2 cellular contexts compared by ENCODE assay signal in the genomic region with DNA sequence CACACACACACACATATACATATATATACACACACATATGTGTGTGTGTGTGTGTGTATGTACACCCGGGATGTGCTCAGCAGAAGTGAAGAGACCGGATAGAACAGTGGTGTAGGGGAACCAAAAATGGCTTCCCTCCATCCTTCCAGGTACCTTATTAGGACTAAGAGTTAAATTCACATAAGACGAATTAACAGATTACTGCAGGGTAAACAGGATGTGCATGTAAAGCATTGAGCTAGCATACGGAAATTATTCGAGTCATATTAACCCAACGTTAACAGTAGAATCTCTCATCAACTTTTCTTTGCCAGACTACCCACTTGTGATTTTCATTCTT.
TF ChIP-seq lines count a peak whose summit lies in the region.

No MANE protein-coding gene starts in this region.

TF ChIP-seq in A549, 52 proteins besides CTCF, POLR2A, EP300 and RAD21:
- TF ChIP-seq NFE2L2 (conservative IDR thresholded peaks at IDR 0.05; ENCODE audit: low read length): no peak
- TF ChIP-seq BHLHE40 (IDR thresholded peaks at IDR 0.05; ENCODE audit: low read depth, low read length): no peak
- TF ChIP-seq ZNF302 (CRISPR knock-in tag; IDR thresholded peaks at IDR 0.05): no peak
- no peak for TF ChIP-seq CBX8 (IDR thresholded peaks at IDR 0.05)
- TF ChIP-seq, protein P1, sequence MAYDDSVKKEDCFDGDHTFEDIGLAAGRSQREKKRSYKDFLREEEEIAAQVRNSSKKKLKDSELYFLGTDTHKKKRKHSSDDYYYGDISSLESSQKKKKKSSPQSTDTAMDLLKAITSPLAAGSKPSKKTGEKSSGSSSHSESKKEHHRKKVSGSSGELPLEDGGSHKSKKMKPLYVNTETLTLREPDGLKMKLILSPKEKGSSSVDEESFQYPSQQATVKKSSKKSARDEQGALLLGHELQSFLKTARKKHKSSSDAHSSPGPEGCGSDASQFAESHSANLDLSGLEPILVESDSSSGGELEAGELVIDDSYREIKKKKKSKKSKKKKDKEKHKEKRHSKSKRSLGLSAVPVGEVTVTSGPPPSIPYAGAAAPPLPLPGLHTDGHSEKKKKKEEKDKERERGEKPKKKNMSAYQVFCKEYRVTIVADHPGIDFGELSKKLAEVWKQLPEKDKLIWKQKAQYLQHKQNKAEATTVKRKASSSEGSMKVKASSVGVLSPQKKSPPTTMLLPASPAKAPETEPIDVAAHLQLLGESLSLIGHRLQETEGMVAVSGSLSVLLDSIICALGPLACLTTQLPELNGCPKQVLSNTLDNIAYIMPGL (CRISPR knock-in tag; IDR thresholded peaks at IDR 0.05; ENCODE audit: borderline replicate concordance): no peak
- TF ChIP-seq NR3C1 (IDR thresholded peaks at IDR 0.05): no peak
- TF ChIP-seq E2F6 (IDR thresholded peaks at IDR 0.05; ENCODE audit: borderline replicate concordance, low read depth): no peak
- TF ChIP-seq FOSB (CRISPR knock-in tag; IDR thresholded peaks at IDR 0.05): no peak
- TF ChIP-seq RFX5 (IDR thresholded peaks at IDR 0.05): no peak

TF ChIP-seq in liver, 16 proteins besides CTCF, POLR2A, EP300 and RAD21:
- TF ChIP-seq ATF3 (IDR thresholded peaks at IDR 0.05) (no peak), RXRA (IDR thresholded peaks at IDR 0.05) (no peak), HNF4A (conservative IDR thresholded peaks at IDR 0.05) (no peak), HNF4G (IDR thresholded peaks at IDR 0.05) (no peak), NR2F2 (IDR thresholded peaks at IDR 0.05) (no peak), GABPA (IDR thresholded peaks at IDR 0.05 in 1 of 2, conservative IDR thresholded peaks at IDR 0.05 in 1 of 2) (no peak), JUND (IDR thresholded peaks at IDR 0.05) (no peak), FOXA2 (IDR thresholded peaks at IDR 0.05) (no peak), TAF1 (conservative IDR thresholded peaks at IDR 0.05) (no peak), EGR1 (IDR thresholded peaks at IDR 0.05; ENCODE audit: low read depth in 2 of 2) (no peak)
- TF ChIP-seq, protein P2, sequence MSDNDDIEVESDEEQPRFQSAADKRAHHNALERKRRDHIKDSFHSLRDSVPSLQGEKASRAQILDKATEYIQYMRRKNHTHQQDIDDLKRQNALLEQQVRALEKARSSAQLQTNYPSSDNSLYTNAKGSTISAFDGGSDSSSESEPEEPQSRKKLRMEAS (IDR thresholded peaks at IDR 0.05): no peak
- TF ChIP-seq, protein P3, sequence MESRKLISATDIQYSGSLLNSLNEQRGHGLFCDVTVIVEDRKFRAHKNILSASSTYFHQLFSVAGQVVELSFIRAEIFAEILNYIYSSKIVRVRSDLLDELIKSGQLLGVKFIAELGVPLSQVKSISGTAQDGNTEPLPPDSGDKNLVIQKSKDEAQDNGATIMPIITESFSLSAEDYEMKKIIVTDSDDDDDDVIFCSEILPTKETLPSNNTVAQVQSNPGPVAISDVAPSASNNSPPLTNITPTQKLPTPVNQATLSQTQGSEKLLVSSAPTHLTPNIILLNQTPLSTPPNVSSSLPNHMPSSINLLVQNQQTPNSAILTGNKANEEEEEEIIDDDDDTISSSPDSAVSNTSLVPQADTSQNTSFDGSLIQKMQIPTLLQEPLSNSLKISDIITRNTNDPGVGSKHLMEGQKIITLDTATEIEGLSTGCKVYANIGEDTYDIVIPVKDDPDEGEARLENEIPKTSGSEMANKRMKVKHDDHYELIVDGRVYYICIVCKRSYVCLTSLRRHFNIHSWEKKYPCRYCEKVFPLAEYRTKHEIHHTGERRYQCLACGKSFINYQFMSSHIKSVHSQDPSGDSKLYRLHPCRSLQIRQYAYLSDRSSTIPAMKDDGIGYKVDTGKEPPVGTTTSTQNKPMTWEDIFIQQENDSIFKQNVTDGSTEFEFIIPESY (IDR thresholded peaks at IDR 0.05): no peak
